ENCODE assay signal across 8 cellular contexts in the genomic region with DNA sequence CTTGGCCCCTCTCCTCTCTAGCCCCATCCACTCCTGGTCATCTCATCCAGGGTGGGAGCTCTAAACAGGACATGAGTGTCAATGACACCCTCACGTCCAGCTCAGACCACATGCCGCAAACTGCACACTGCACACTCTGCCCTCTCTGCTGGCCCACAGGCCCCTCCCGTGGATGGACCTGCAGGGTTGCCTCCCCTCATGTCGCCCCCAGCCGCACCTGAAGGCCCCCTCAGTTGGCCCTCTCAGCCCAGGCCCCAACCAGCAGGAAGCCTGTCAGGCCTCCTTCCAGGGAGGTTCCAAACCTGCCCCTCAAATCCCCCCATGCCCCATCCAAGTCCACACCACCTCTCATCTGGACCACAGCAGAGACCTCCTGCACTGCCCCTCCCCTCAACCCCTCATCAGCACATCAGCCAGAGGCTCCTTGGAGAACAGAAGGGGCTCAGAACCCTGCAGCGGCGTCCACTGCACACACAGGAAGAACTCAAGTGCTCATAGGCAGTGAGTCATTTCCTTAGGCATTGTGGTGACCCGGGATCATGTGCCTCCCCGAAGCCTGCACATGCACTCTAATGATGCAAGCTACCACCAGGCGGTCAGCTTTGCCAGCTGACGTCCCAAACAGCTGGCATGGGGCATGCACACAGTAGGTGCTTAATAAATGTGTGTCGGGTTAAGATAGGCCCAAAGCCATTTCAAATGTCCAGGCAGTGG. TPM values are rescaled to one million over a fixed set of nuclear protein-coding genes. Genes with fewer than 3 reads are reported as not detected.
DNase-seq lines count a peak whose midpoint lies in the region; ATAC-seq and TF ChIP-seq lines count a peak whose summit lies in the region.

No MANE protein-coding gene starts in this region.

- no peaks in the 10 kb centered on the region for H3F3A ChIP-seq in PC-3 (ENCODE audit: low read length, unreplicated experiment)

- 68 to 100% methylated on average over 1 to 3 of the region's 12 CpGs for WGBS in gastroesophageal sphincter (ENCODE audit: low coverage in 1 of 2), 2 donors
- no CpG with 5 or more reads among the region's 12 CpGs for WGBS in H9 (ENCODE audit: extremely low coverage, insufficient read length, low lambda C conversion rate)

- no peaks in the 10 kb centered on the region for H3K9me2 ChIP-seq in PC-3 (replicated peaks; ENCODE audit: low read length)

- intact Hi-C loops in PC-3 (cut with micrococcal nuclease): no loop called here

- no peak overlapping the region for H3K4ac ChIP-seq in H9 (ENCODE audit: low read depth, low read length)

- peak overlapping the region; percentile 22; the same call in 1 of the 2 replicates for H3K4me2 ChIP-seq in PC-3 (ENCODE audit: low read length)
- no peak overlapping the region for H3K4me2 ChIP-seq in H9 (ENCODE audit: insufficient read depth, insufficient read length, low read length)

- no peak overlapping the region for H2BK5ac ChIP-seq in H9 (ENCODE audit: insufficient read length, low read length)

- H2BK20ac ChIP-seq in H9 (ENCODE audit: low read depth, low read length, poor library complexity, severe bottlenecking): no peak overlapping the region

- 0 out of 2 replicates have a peak overlapping the region, but pooled peaks have one; percentile 5 for H3K27ac ChIP-seq in PC-3 (ENCODE audit: low read length)
- H3K27ac ChIP-seq in gastroesophageal sphincter: peak overlapping the region in 3 of 4 donors; percentile 66 to 70 (median 69)
- no peak overlapping the region for H3K27ac ChIP-seq in H9 (ENCODE audit: insufficient read length, low read depth, low read length)

- POLR2A ChIA-PET in PC-3 (lab: Charles Lee; ENCODE audit: unreplicated experiment): no interaction called here

- no peak overlapping the region for H4K5ac ChIP-seq in H9 (ENCODE audit: insufficient read length, low read depth, low read length)

- no peak for TF ChIP-seq POLR2A in gastroesophageal sphincter (IDR thresholded peaks at IDR 0.05)

- H3K9ac ChIP-seq in PC-3 (ENCODE audit: low read length) (no peak overlapping the region), H9 (ENCODE audit: extremely low read depth, insufficient read length, low read length) (no peak overlapping the region)

- no peak for TF ChIP-seq CTCF in PC-3 (conservative IDR thresholded peaks at IDR 0.05; ENCODE audit: low read depth, low read length)
- TF ChIP-seq CTCF in gastroesophageal sphincter (IDR thresholded peaks at IDR 0.05): no peak
- no peak for TF ChIP-seq CTCF in H9 (conservative IDR thresholded peaks at IDR 0.05)

- H3K27ac Mint-ChIP-seq in H9: 0 out of 7 replicates have a peak overlapping the region, but pooled peaks of 1 of the 3 experiments have one; percentile 44

- H3K27me3 Mint-ChIP-seq in H9 (ENCODE audit: low read depth): peaks cover 74% of the 10 kb centered on the region

- H2BK120ac ChIP-seq in H9 (ENCODE audit: low read depth, low read length, poor library complexity, severe bottlenecking): no peak overlapping the region

- H3K4me1 ChIP-seq in PC-3 (ENCODE audit: insufficient read depth, low read length): peaks cover 32% of the 10 kb centered on the region
- H3K4me1 ChIP-seq in gastroesophageal sphincter: peaks cover 0 to 48% (median 15%) of the 10 kb centered on the region in 3 donors
- no peaks in the 10 kb centered on the region; the same call in 1 of the 2 replicates for H3K4me1 ChIP-seq in H9 (ENCODE audit: insufficient read depth, low read length)

- CTCF ChIA-PET in PC-3 (lab: Charles Lee): interaction anchor here (1.1 kb wide), 1 partner anchor 11 kb away, joined by 3 read pairs; no protein-coding TSS in a partner anchor

- TF ChIP-seq EP300 in gastroesophageal sphincter (IDR thresholded peaks at IDR 0.05): no peak

- H3K36me3 Mint-ChIP-seq in H9 (ENCODE audit: insufficient read depth in 1 of 3, low read depth in 3 of 3): no peaks in the 10 kb centered on the region; a peak in 1 of 7 replicates

- peaks cover 0 to 2% of the 10 kb centered on the region in 2 experiments; a peak in 2 of 5 replicates for H3K9me3 Mint-ChIP-seq in H9

- H4K91ac ChIP-seq in H9 (ENCODE audit: insufficient read length, low read depth, low read length): no peak overlapping the region

- no peak overlapping the region for H2BK12ac ChIP-seq in H9 (ENCODE audit: insufficient read length, low read depth, low read length)

- no peak overlapping the region for H3K56ac ChIP-seq in H9 (ENCODE audit: insufficient read length, low read depth, low read length)

- peaks cover 18 to 24% of the 10 kb centered on the region in 2 experiments for H3K4me1 Mint-ChIP-seq in H9

- no peak overlapping the region for H3K4me3 ChIP-seq in PC-3 (ENCODE audit: low read length)
- no peak overlapping the region for H3K4me3 ChIP-seq in gastroesophageal sphincter

- no peak overlapping the region for H3K14ac ChIP-seq in H9 (ENCODE audit: insufficient read depth, low read length)

- peaks cover 8% of the 10 kb centered on the region for H3K23me2 ChIP-seq in H9 (ENCODE audit: insufficient read length, low read depth, low read length, poor library complexity, severe bottlenecking)

- H4K20me1 ChIP-seq in PC-3 (ENCODE audit: low read length): no peaks in the 10 kb centered on the region
- H4K20me1 ChIP-seq in H9 (ENCODE audit: control insufficient read depth, insufficient read depth, insufficient read length): no peaks in the 10 kb centered on the region

- H2BK15ac ChIP-seq in H9 (ENCODE audit: low read depth, low read length): no peak overlapping the region

- H3K18ac ChIP-seq in H9 (ENCODE audit: insufficient read length, low read depth, low read length): no peak overlapping the region

- BruUV-seq in PC-3 (replicated peaks; lab: Mats Ljungman, UMichigan): no TSS peak

- peak; percentile 71 for DNase-seq in GM04504 (ENCODE audit: low read depth)
- DNase-seq in PC-3: peak; percentile 71
- peak; percentile 44 for DNase-seq in activated T-helper 9 cell treated with anti-CD3 and anti-CD28 coated beads, Interleukin-2, amount 50 U/mL, for 16 hours (ENCODE audit: low read depth)
- peak; percentile 75 for DNase-seq in smooth muscle cell of the brain vasculature (ENCODE audit: low read depth, low spot score)
- no peak for DNase-seq in H9

- no peak overlapping the region for H2AK5ac ChIP-seq in H9 (ENCODE audit: insufficient read length, low read length)

- H2AFZ ChIP-seq in PC-3 (ENCODE audit: low read length) (no peak overlapping the region), H9 (ENCODE audit: low read length) (no peak overlapping the region)

- H3T11ph ChIP-seq in H9 (ENCODE audit: low read length): no peak overlapping the region

- H3K36me3 ChIP-seq in PC-3 (ENCODE audit: low read depth, low read length) (no peaks in the 10 kb centered on the region), gastroesophageal sphincter (no peaks in the 10 kb centered on the region)

- peak; percentile 61 for ATAC-seq in PC-3
- peak; percentile 32 for ATAC-seq in gastroesophageal sphincter
- no peak for ATAC-seq in HG03175 (IDR thresholded peaks at IDR 0.05; ENCODE audit: unreplicated experiment)
- ATAC-seq in HG02852 (IDR thresholded peaks at IDR 0.05; ENCODE audit: unreplicated experiment): no peak

- no peaks in the 10 kb centered on the region for H3K9me3 ChIP-seq in PC-3 (ENCODE audit: low read length)
- no peaks in the 10 kb centered on the region for H3K9me3 ChIP-seq in gastroesophageal sphincter
- H3K9me3 ChIP-seq in H9 (ENCODE audit: control insufficient read depth, low read depth, low read length): peaks cover 4% of the 10 kb centered on the region

- no peak overlapping the region for H3K4me3 Mint-ChIP-seq in H9

- H3K79me1 ChIP-seq in H9 (ENCODE audit: insufficient read depth, low read depth, low read length, poor library complexity, severe bottlenecking): no peaks in the 10 kb centered on the region

- no peak overlapping the region for H4K8ac ChIP-seq in H9 (replicated peaks; ENCODE audit: insufficient read length, low read depth, low read length)

- H3K23ac ChIP-seq in H9 (ENCODE audit: insufficient read length, low read depth, low read length): no peak overlapping the region

- H3K79me2 ChIP-seq in PC-3 (ENCODE audit: low read length): no peaks in the 10 kb centered on the region
- H3K79me2 ChIP-seq in H9 (ENCODE audit: insufficient read depth, low read length): no peaks in the 10 kb centered on the region

- H3K27me3 ChIP-seq in PC-3 (ENCODE audit: low read length) (no peaks in the 10 kb centered on the region), gastroesophageal sphincter (no peaks in the 10 kb centered on the region), H9 (ENCODE audit: insufficient read depth, low read length) (no peaks in the 10 kb centered on the region; the same call in 1 of the 2 replicates)

RNA-seq across cellular contexts. Expression of gene CDKN1C, which starts 12.9 kb away (rescaled TPM):
- total RNA-seq in PC-3 (2014; rRNA removed) (12.0 and 12.9 TPM in 2 replicates), gastroesophageal sphincter (100 to 1,000 TPM in 2 of 4 donors, 10 to 100 TPM in 2; 87.0 to 201 (median 121) TPM), H9 (2021) (15.4 and 17.8 TPM in 2 replicates)

RNA-seq across cellular contexts. Expression of gene PHLDA2, which starts 30.7 kb away (rescaled TPM):
- total RNA-seq in PC-3 (2014; rRNA removed) (101 and 110 TPM in 2 replicates), gastroesophageal sphincter (1 to 10 TPM in 2 of 4 donors, under 1 TPM in 1, not detected in 1; 0.82 to 5.0 (median 1.9) TPM), H9 (2021) (41.5 and 42.8 TPM in 2 replicates)

Comparison
In these comparisons a context has a peak if more than half of its experiments do, and no peak if none do; other contexts are left out.
1. ATAC-seq: peak in PC-3 (single experiment) and gastroesophageal sphincter (single experiment); none in HG03175 (single experiment) and HG02852 (single experiment).